Comparison of ENCODE assay signal across 1 cellular context in the genomic region with DNA sequence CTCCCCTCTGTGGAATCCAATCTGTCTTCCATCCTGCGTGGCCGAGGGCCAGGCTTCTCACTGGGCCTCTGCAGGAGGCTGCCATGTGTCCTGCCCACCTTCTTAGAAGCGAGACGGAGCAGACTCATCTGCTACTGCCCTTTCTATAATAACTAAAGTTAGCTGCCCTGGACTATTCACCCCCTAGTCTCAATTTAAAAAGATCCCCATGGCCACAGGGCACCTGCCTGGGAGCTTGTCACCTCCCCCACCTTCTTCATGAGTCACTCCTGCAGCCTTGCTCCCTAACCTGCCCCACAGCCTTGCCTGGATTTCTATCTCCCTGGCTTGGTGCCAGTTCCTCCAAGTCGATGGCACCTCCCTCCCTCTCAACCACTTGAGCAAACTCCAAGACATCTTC. TPM values are rescaled to one million over a fixed set of nuclear protein-coding genes. Genes with fewer than 3 reads are reported as not detected.
"Had no signal": no experiment of that assay in that cellular context is flagged by ENCODE, and none has a peak within 500 bp of the region (broad histone marks: within the 10 kb centered on the region; RNA-seq: fewer than 3 reads in every experiment).

No MANE protein-coding gene starts in this region.

RNA-seq across cellular contexts. Expression of gene IQSEC3, which starts 52.7 kb away (rescaled TPM):
- total RNA-seq: pulmonary artery endothelial cell had no signal
